Comparison of ENCODE assay signal across 17 cellular contexts in the genomic region with DNA sequence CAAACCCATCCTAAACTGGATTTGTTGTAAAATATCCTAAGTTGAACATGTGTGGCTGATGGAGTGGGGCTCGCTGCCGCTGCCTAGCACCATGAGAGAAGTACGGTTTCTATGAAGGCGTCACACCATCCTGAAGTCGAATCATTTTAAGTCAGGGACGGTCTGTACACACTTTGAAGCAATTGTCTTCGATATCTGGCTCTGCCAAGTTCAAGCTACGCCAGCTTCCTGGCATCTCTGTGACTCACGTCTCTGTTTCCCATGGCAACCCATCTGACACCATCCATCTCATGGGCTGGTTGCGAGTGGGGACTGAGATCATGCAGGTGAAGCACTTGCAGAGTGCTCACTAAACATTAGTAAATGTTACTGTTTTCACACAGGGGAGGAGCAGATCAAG.
A peak's percentile ranks its signal among the peaks of the same experiment; 100 is the strongest.
DNase-seq lines count a peak whose midpoint lies in the region; ATAC-seq and TF ChIP-seq lines count a peak whose summit lies in the region.
"Had no signal": no experiment of that assay in that cellular context is flagged by ENCODE, and none has a peak within 500 bp of the region (broad histone marks: within the 10 kb centered on the region; RNA-seq: fewer than 3 reads in every experiment).

No MANE protein-coding gene starts in this region.

- H3K4me1 Mint-ChIP-seq in endothelial cell (ENCODE audit: unreplicated experiment), result peaks cover 2% of the 10 kb centered on the region

- TF ChIP-seq CTCF in epithelial cell of esophagus (IDR thresholded peaks at IDR 0.05; ENCODE audit: insufficient read depth, low read depth, low read length, missing control alignments) (no peak), endothelial cell (IDR thresholded peaks at IDR 0.05; ENCODE audit: unreplicated experiment) (no peak)

- no peak overlapping the region for H3K4me3 Mint-ChIP-seq in endothelial cell (ENCODE audit: unreplicated experiment)
- H3K4me3 Mint-ChIP-seq: H9, nephron progenitor cell had no signal

- H3K4me3 ChIP-seq in epithelial cell of esophagus (ENCODE audit: low read length), result no peak overlapping the region
- H3K4me3 ChIP-seq: GM12878, heart right ventricle, left ventricle myocardium inferior, thoracic aorta had no signal

- DNase-seq in DMS 273 (lab: John Stamatoyannopoulos, UW; ENCODE audit: unreplicated experiment) (peak; percentile 61), DMS 273 treated with DMSO at 0.1 percent for 48 hours (lab: John Stamatoyannopoulos, UW) (no peak), NCI-H748 (lab: John Stamatoyannopoulos, UW; ENCODE audit: unreplicated experiment) (peak; percentile 83), epithelial cell of esophagus (ENCODE audit: low read depth) (peak; percentile 91), renal cortical epithelial cell (ENCODE audit: low read depth) (peak; percentile 73), endothelial cell (ENCODE audit: low spot score) (no peak)
- DNase-seq: activated CD4-positive, CD25-positive, alpha-beta regulatory T cell; activated T-cell treated with anti-CD3 and anti-CD28 coated beads for 4 hours; amniotic stem cell; H9; heart right ventricle; left ventricle myocardium inferior; nephron progenitor cell had no signal

- ATAC-seq in GM21360 (IDR thresholded peaks at IDR 0.05; ENCODE audit: unreplicated experiment), result no peak
- no peak for ATAC-seq in HG02678 (IDR thresholded peaks at IDR 0.05; ENCODE audit: unreplicated experiment)
- ATAC-seq: GM12878, heart right ventricle had no signal

- H3K27ac Mint-ChIP-seq in endothelial cell (ENCODE audit: unreplicated experiment), result no peak overlapping the region
- H3K27ac Mint-ChIP-seq: H9, nephron progenitor cell had no signal

- H3K36me3 Mint-ChIP-seq in endothelial cell (ENCODE audit: low read depth, unreplicated experiment), result peaks cover 4% of the 10 kb centered on the region

- H3K27me3 Mint-ChIP-seq in endothelial cell (ENCODE audit: unreplicated experiment), result peaks cover 4% of the 10 kb centered on the region

- H3K9me3 Mint-ChIP-seq in endothelial cell (ENCODE audit: unreplicated experiment), result no peaks in the 10 kb centered on the region
- H3K9me3 Mint-ChIP-seq: H9, nephron progenitor cell had no signal

Comparison
In these comparisons a context has a peak if more than half of its experiments do, and no peak if none do; other contexts are left out.
1. DNase-seq: peak in DMS 273 (single experiment), NCI-H748 (single experiment), epithelial cell of esophagus (single experiment) and renal cortical epithelial cell (single experiment); none in DMS 273 treated with DMSO at 0.1 percent for 48 hours (single experiment) and endothelial cell (single experiment).